Comparison of ENCODE assay signal across 8 cellular contexts in the genomic region with DNA sequence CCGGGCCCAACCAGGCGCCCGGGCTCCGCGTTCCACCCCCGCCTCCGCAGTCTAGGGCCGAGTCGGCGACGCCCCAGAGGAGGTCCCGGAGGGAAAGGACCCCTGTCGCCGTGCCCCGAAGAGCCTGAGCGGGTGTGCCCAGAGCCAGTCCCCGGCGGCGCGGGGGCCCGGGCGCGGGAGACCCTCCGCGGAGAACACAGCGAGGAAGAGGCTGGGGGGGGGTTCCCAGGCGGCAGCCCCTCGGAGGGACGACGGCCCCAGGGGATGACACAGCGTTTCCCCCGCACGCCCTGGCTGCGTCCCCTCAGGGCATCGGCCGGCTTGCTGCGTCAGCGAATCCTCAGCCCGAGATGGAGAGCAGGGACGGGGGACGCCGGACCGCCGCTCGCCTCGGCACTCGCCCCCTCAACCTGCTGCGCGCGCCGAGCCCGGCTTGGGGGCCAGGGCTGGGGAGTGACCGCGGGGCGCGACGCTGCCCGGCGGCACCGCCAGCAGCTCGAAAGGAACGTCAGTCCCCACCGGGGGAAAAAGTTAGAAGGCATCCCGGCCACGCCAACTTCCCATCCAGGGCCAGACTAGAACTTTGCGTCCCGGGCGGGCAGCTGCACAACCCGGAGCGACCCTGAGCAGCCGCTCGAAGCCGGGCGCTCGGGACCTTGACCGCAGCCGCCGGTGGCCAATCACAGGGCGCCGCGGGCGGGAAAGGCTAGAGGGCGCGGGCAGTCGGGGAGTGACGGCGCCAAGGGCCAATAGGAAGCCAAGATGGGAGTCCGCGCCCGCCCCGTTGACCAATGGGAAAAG. TPM values are rescaled to one million over a fixed set of nuclear protein-coding genes. Genes with fewer than 3 reads are reported as not detected.
DNase-seq lines count a peak whose midpoint lies in the region; ATAC-seq, FAIRE-seq and TF ChIP-seq lines count a peak whose summit lies in the region.

No MANE protein-coding gene starts in this region.

- H3K4me2 ChIP-seq in neural progenitor cell = peak overlapping the region; percentile 90

- H3K4me1 ChIP-seq in foreskin keratinocyte (no peaks in the 10 kb centered on the region), neural progenitor cell (peaks cover 9% of the 10 kb centered on the region), stomach (peaks cover 22 to 40% (median 36%) of the 10 kb centered on the region in 4 donors)

- H2AFZ ChIP-seq in neural progenitor cell (replicated peaks) = peak overlapping the region; percentile 94

- H3K9me3 ChIP-seq in MG63 = no peaks in the 10 kb centered on the region
- no peaks in the 10 kb centered on the region for H3K9me3 ChIP-seq in neural progenitor cell (ENCODE audit: low read depth)
- no peaks in the 10 kb centered on the region for H3K9me3 ChIP-seq in stomach

- intact Hi-C loops in stomach (cut with DNase I; ENCODE audit: low total_unique reads) = no loop called here

- H3K4me1 Mint-ChIP-seq in neural progenitor cell = peaks cover 25% of the 10 kb centered on the region

- TF ChIP-seq CTCF in foreskin keratinocyte (conservative IDR thresholded peaks at IDR 0.05) (no peak), neural progenitor cell (IDR thresholded peaks at IDR 0.05) (no peak), stomach (IDR thresholded peaks at IDR 0.05) (no peak)

- WGBS in stomach, 5 donors = 0 to 1% (median 0%) methylated on average over 22 to 91 of the region's 91 CpGs

- no peak for TF ChIP-seq EP300 in stomach (IDR thresholded peaks at IDR 0.05)

- peaks cover 5% of the 10 kb centered on the region for H3K27me3 Mint-ChIP-seq in neural progenitor cell (ENCODE audit: insufficient read depth, low read depth)

- DNase-seq in HCEC 1CT (peak; percentile 94), MG63 (peak; percentile 96), SIG-M5 (lab: John Stamatoyannopoulos, UW) (peak; percentile 71), activated gamma-delta T cell treated with Interleukin-2 at 50 U/mL for 16 hours (peak; percentile 96), foreskin keratinocyte (peak; percentile 79 to 87), neural progenitor cell (ENCODE audit: low spot score) (peak; percentile 97), stomach (peak; percentile 99)

- H3K27ac ChIP-seq in foreskin keratinocyte = peak overlapping the region; percentile 78
- H3K27ac ChIP-seq in neural progenitor cell = no peak overlapping the region
- peak overlapping the region; percentile 94 to 99 (median 96) for H3K27ac ChIP-seq in stomach

- H3K27me3 ChIP-seq in MG63 (no peaks in the 10 kb centered on the region), foreskin keratinocyte (no peaks in the 10 kb centered on the region), neural progenitor cell (peaks cover 38% of the 10 kb centered on the region), stomach (no peaks in the 10 kb centered on the region)

- H3K4me3 ChIP-seq in MG63 (peak overlapping the region; percentile 72), neural progenitor cell (peak overlapping the region; percentile 71), stomach (peak overlapping the region; percentile 66 to 84 (median 76))

- H4K20me1 ChIP-seq in neural progenitor cell (ENCODE audit: low read depth) = no peaks in the 10 kb centered on the region

- H3K9ac ChIP-seq in neural progenitor cell = no peak overlapping the region

- H3K9me3 Mint-ChIP-seq in neural progenitor cell = no peaks in the 10 kb centered on the region

- peak in 1 of 4 donors; percentile 10 for TF ChIP-seq POLR2A in stomach (IDR thresholded peaks at IDR 0.05)

- peaks cover 5% of the 10 kb centered on the region for H3F3A ChIP-seq in neural progenitor cell (ENCODE audit: low read depth)

- H3K36me3 ChIP-seq in MG63 (no peaks in the 10 kb centered on the region; the same call in 1 of the 2 replicates), neural progenitor cell (no peaks in the 10 kb centered on the region), stomach (peaks cover 0 to 18% (median 16%) of the 10 kb centered on the region in 4 donors)

- FAIRE-seq in G401.6 (lab: Jason Lieb, UNC) = peak; percentile 75

- H3K36me3 Mint-ChIP-seq in neural progenitor cell = peaks cover 7% of the 10 kb centered on the region

- ATAC-seq in foreskin keratinocyte = peak; percentile 89

- H3K79me2 ChIP-seq in neural progenitor cell (ENCODE audit: low read depth) = no peaks in the 10 kb centered on the region

- H3K27ac Mint-ChIP-seq in neural progenitor cell = no peak overlapping the region

- peak overlapping the region; percentile 92 for H3K4me3 Mint-ChIP-seq in neural progenitor cell

RNA-seq across cellular contexts. Expression of a gene that starts 0.7 kb away (rescaled TPM):
- 2.4 and 6.2 TPM in 2 replicates for total RNA-seq in MG63 (2014; rRNA removed; shearing (Covaris generic); ENCODE audit: low replicate concordance)
- total RNA-seq in foreskin keratinocyte (7.3 and 9.7 TPM in 2 replicates), neural progenitor cell (ENCODE audit: low replicate concordance) (3.4 and 7.3 TPM in 2 replicates), stomach (100 to 1,000 TPM in 1 of 5 donors, 10 to 100 TPM in 4; 17.0 to 118 (median 38.5) TPM)
- polyA plus RNA-seq in foreskin keratinocyte (4.5 and 6.6 TPM in 2 replicates), stomach (1 to 10 TPM; 2.7 to 9.4 (median 5.7) TPM)

RNA-seq across cellular contexts. Expression of a gene that starts 41.9 kb away (rescaled TPM):
- total RNA-seq in MG63 (2014; rRNA removed; shearing (Covaris generic); ENCODE audit: low replicate concordance) = 25.8 and 43.8 TPM in 2 replicates
- 32.5 and 39.2 TPM in 2 replicates for total RNA-seq in foreskin keratinocyte
- polyA plus RNA-seq in foreskin keratinocyte = 27.5 and 31.2 TPM in 2 replicates
- 4.2 and 6.8 TPM in 2 replicates for total RNA-seq in neural progenitor cell (ENCODE audit: low replicate concordance)
- 10 to 100 TPM in 4 of 5 donors, 1 to 10 TPM in 1; 4.7 to 39.1 (median 19.6) TPM for total RNA-seq in stomach
- polyA plus RNA-seq in stomach = 10 to 100 TPM in 1 of 3 donors, 1 to 10 TPM in 2; 7.0 to 13.1 (median 7.1) TPM
